ENCODE assay signal across 16 cellular contexts in the genomic region with DNA sequence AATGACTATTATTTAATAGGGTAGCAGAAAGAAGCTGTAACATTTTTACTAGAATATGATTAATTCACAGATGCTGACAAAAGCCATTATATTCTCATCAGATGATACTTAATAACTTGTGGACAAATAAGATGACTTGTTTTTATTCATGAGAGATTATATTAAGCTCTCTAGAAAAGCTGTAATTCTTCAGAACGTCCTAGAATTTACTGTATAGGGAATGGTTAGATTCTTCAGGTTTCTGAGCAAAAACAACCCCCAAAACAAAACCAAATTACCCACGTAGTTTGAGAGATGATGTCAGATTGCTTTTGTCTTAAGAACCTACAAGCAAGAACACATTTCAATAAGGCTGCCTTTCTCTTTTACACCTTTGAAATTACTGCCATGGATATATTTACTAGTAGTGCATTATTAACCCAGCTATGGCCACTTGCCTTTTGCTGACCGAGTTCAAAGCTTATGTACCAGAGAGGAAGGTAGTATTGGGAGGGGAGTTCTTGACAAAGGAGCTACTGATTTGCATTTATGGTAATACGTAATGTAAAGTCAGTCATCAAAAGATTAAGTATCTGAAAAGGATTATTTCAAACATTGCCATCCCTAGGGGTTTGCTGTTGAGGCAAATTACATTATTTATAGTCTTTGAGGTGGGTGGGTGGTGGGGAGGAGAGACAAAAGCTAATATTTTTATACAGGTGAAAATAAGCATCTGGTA. TPM values are rescaled to one million over a fixed set of nuclear protein-coding genes. Genes with fewer than 3 reads are reported as not detected.
DNase-seq lines count a peak whose midpoint lies in the region; ATAC-seq and TF ChIP-seq lines count a peak whose summit lies in the region.
"Had no signal": no experiment of that assay in that cellular context is flagged by ENCODE, and none has a peak within 500 bp of the region (broad histone marks: within the 10 kb centered on the region; RNA-seq: fewer than 3 reads in every experiment).

No MANE protein-coding gene starts in this region.

- H2AFZ ChIP-seq in mammary epithelial cell (ENCODE audit: low read depth, low read length): no peak overlapping the region

- no peak overlapping the region for H3K4me3 ChIP-seq in mammary epithelial cell (replicated peaks in 1 of 3; ENCODE audit: insufficient read depth in 1 of 3, low read depth in 2 of 3, low read length in 3 of 3)
- no peak overlapping the region for H3K4me3 ChIP-seq in breast epithelium
- H3K4me3 ChIP-seq in endocrine pancreas (ENCODE audit: control insufficient read depth, insufficient read depth, low read length): peak overlapping the region; percentile 15

- in situ Hi-C loops in mammary epithelial cell (cut with MboI; ENCODE audit: low sequenced_read_pairs in 2 of 2): no loop called here

- H3K36me3 ChIP-seq in mammary epithelial cell (ENCODE audit: insufficient read depth, low read length): peaks cover 3% of the 10 kb centered on the region
- no peaks in the 10 kb centered on the region for H3K36me3 ChIP-seq in breast epithelium
- no peaks in the 10 kb centered on the region for H3K36me3 ChIP-seq in endocrine pancreas (ENCODE audit: control insufficient read depth, insufficient read depth, low read length)

- no peaks in the 10 kb centered on the region for H3K4me1 ChIP-seq in mammary epithelial cell (ENCODE audit: insufficient read depth, low read length)
- H3K4me1 ChIP-seq in breast epithelium: no peaks in the 10 kb centered on the region
- peaks cover 5% of the 10 kb centered on the region for H3K4me1 ChIP-seq in endocrine pancreas (ENCODE audit: control insufficient read depth, insufficient read depth, low read length)

- H3K4me2 ChIP-seq in mammary epithelial cell (ENCODE audit: insufficient read depth, low read depth, low read length): no peak overlapping the region

- intact Hi-C loops in mammary epithelial cell (cut with micrococcal nuclease) (no loop called here), breast epithelium (cut with DNase I; ENCODE audit: low total_unique reads) (no loop called here)

- peaks cover 68% of the 10 kb centered on the region for H3K79me2 ChIP-seq in mammary epithelial cell (ENCODE audit: insufficient read depth, low read length)

- dilution Hi-C loops in mammary epithelial cell (cut with HindIII; ENCODE audit: low sequenced_read_pairs): no loop called here

- TF ChIP-seq CTCF in mammary epithelial cell (conservative IDR thresholded peaks at IDR 0.05 in 1 of 2, IDR thresholded peaks at IDR 0.05 in 1 of 2; ENCODE audit: extremely low read depth in 1 of 2, insufficient read depth in 1 of 2, low read depth in 1 of 2, low read length in 2 of 2) (no peak), breast epithelium (IDR thresholded peaks at IDR 0.05) (no peak)

- no peak for ATAC-seq in GM21576 (IDR thresholded peaks at IDR 0.05; ENCODE audit: unreplicated experiment)
- ATAC-seq in HG02870 (IDR thresholded peaks at IDR 0.05; ENCODE audit: unreplicated experiment): no peak
- ATAC-seq: Right ventricle myocardium inferior had no signal

- no peak overlapping the region for H3K9ac ChIP-seq in mammary epithelial cell (ENCODE audit: insufficient read depth, low read length)
- H3K9ac ChIP-seq in endocrine pancreas (ENCODE audit: control insufficient read depth, insufficient read depth, low read length): no peak overlapping the region

- H3K9me3 ChIP-seq in mammary epithelial cell (replicated peaks; ENCODE audit: insufficient read depth, low read length): no peaks in the 10 kb centered on the region
- no peaks in the 10 kb centered on the region for H3K9me3 ChIP-seq in breast epithelium
- H3K9me3 ChIP-seq in endocrine pancreas (ENCODE audit: control insufficient read depth, low read length): no peaks in the 10 kb centered on the region

- TF ChIP-seq POLR2A in breast epithelium (IDR thresholded peaks at IDR 0.05): no peak

- H4K20me1 ChIP-seq in mammary epithelial cell (ENCODE audit: insufficient read depth, low read length): no peaks in the 10 kb centered on the region

- CTCF ChIA-PET in mammary epithelial cell (lab: Charles Lee; ENCODE audit: low non-redundant PET): no interaction called here

- no peaks in the 10 kb centered on the region for H3K27me3 ChIP-seq in mammary epithelial cell (ENCODE audit: insufficient read depth, low read length)
- no peaks in the 10 kb centered on the region for H3K27me3 ChIP-seq in breast epithelium
- no peaks in the 10 kb centered on the region for H3K27me3 ChIP-seq in endocrine pancreas (ENCODE audit: control insufficient read depth, insufficient read depth, low read length)

- DNase-seq in mammary epithelial cell (no peak), breast epithelium (ENCODE audit: low spot score in 2 of 2) (no peak), NCI-H526 (lab: John Stamatoyannopoulos, UW) (peak; percentile 33 to 74), DMS53 (lab: John Stamatoyannopoulos, UW) (no peak), HK-2 (ENCODE audit: unreplicated experiment) (no peak)
- DNase-seq: 8988T, DMS 273 treated with DMSO at 0.1 percent for 48 hours, NCI-H1092, NCI-H1436 treated with DMSO at 0.1 percent for 48 hours, NCI-H2029, NCI-H2171 treated with DMSO at 0.1 percent for 48 hours, NCI-H446 had no signal

- BruUV-seq in mammary epithelial cell (replicated peaks; lab: Mats Ljungman, UMichigan): TSS peak; percentile 98

- H3K27ac ChIP-seq in mammary epithelial cell (ENCODE audit: insufficient read depth, low read depth, low read length) (no peak overlapping the region), breast epithelium (no peak overlapping the region)

- WGBS in mammary epithelial cell (ENCODE audit: low coverage, missing lambda C conversion rate): 73% methylated on average over 4 of the region's 4 CpGs

RNA-seq across cellular contexts. Expression of a gene that starts 51.7 kb away (rescaled TPM):
- total RNA-seq in mammary epithelial cell: 10 to 100 TPM; 15.1 to 18.8 TPM
- polyA plus RNA-seq in mammary epithelial cell: 8.8 TPM
- polyA minus RNA-seq in mammary epithelial cell: 32.1 TPM
- total RNA-seq in breast epithelium: 10 to 100 TPM; 19.8 to 35.1 (median 27.5) TPM

Comparison
In these comparisons a context has a peak if more than half of its experiments do, and no peak if none do; other contexts are left out.
1. DNase-seq: peak in NCI-H526 (2 of 2); none in mammary epithelial cell (single experiment), breast epithelium (0 of 2), DMS53 (single experiment) and HK-2 (single experiment).